In the genomic region with DNA sequence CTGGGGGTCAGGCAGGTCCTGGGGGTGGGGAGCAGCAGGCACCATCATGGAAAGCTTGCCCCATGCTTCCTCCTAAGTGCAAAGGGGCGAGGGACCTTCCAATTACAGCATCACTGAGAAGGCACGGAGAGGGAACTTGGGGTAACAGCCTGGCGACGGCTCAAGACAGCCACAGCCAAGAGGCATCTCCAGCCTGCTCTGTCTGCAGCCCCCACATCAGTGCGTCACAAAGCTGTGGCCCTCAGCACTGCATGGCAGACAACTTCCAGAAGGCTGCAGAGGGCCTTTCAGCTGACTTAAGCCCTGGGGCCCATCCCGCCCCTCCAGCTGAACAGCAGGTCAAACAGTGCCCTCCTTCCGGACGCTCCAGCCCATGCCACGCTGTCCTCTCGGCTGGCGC, we compare ENCODE assay signal across 29 cellular contexts.
"Had no signal": no experiment of that assay in that cellular context is flagged by ENCODE, and none has a peak within 500 bp of the region (broad histone marks: within the 10 kb centered on the region; RNA-seq: fewer than 3 reads in every experiment).

No MANE protein-coding gene starts in this region.

- H3K9me3 ChIP-seq: MG63, Peyer's patch had no signal

- H3K36me3 ChIP-seq: Peyer's patch had no signal

- H3K4me3 ChIP-seq: MG63, Peyer's patch had no signal

- H3K27me3 ChIP-seq: MG63, Peyer's patch had no signal

- H3K27ac ChIP-seq: WERI-Rb-1 had no signal

- DNase-seq: activated CD4-positive, alpha-beta memory T cell treated with anti-CD3 and anti-CD28 coated beads, Interleukin-2, amount 10 ng/mL, durations not matched to agents 7 days and 5 days; activated CD4-positive, alpha-beta T cell treated with anti-CD3 and anti-CD28 coated beads for 1 hour; activated CD4-positive, alpha-beta T cell treated with anti-CD3 and anti-CD28 coated beads for 48 hours; activated CD4-positive, CD25-positive, alpha-beta regulatory T cell; activated CD8-positive, alpha-beta memory T cell treated with anti-CD3 and anti-CD28 coated beads for 24 hours; activated CD8-positive, alpha-beta memory T cell treated with anti-CD3 and anti-CD28 coated beads, Interleukin-2, amount 10 ng/mL, durations not matched to agents 7 days and 5 days; activated CD8-positive, alpha-beta memory T cell treated with anti-CD3 and anti-CD28 coated beads, Interleukin-2, amount 50 U/mL, for 48 hours; activated effector memory CD4-positive, alpha-beta T cell treated with Interleukin-2 at 50 U/mL for 16 hours; activated naive CD4-positive, alpha-beta T cell treated with anti-CD3 and anti-CD28 coated beads, Interleukin-2, amount 10 ng/mL, durations not matched to agents 7 days and 5 days; activated naive CD8-positive, alpha-beta T cell treated with anti-CD3 and anti-CD28 coated beads, Interleukin-2, amount 50 U/mL, for 24 hours; activated T-cell treated with anti-CD3 and anti-CD28 coated beads, Interleukin-2, amount 50 U/mL, for 48 hours; central memory CD4-positive, alpha-beta T cell; Kasumi-1; MV-4-11; NCI-H1092; NCI-H1436 treated with DMSO at 0.1 percent for 48 hours; NCI-H187; NCI-H2029 treated with DMSO at 0.1 percent for 48 hours; NCI-H2107; NCI-H2171; NCI-H748 treated with DMSO at 0.1 percent for 48 hours; NK-92 treated with Interleukin-12 subunit alpha and Interleukin-12 subunit beta, amount 100 ng/mL, for 24 hours; PC-3; RPMI8226; SIG-M5; T1000; WERI-Rb-1 had no signal
